8 cellular contexts compared by ENCODE assay signal in the genomic region with DNA sequence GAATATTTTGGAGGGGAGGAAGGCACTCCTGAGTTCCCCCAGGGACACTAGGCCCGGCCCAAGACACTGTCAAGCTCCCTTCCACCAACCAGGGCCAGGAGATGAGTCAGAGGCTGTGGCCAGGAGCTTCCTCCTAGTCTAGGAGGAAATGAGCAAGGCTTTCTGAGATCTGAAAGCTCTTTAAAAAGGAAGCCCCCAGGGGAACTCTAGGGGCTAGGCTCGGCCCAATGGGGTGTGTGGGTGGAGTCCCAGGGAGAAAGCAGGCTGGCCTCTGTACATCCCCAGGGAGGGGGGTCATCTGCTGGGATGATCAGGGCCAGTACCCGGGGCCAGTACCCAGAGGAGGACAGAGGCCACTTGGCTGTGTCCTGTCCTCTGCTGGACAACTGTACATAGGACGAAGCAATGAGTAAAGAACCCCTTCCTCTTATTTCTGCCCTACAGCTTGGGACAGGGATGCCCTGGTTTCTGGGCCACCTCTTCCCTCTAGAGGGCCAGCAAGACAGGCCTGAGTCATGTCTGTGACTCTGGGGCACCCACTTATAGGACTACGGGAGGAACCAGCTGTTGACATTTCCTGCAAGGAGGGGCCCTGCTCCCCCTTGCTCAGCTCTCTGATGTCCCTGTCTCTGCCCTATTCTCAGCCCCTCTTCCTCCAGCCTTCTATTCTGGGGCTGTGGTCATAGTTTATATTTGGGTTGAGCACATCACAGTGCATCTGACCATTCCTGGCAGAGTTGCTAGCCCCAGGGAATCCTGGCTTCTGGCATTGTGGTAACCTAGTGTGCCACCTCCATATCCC.
DNase-seq lines count a peak whose midpoint lies in the region; ATAC-seq, FAIRE-seq and TF ChIP-seq lines count a peak whose summit lies in the region.

No MANE protein-coding gene starts in this region.

- peaks cover 48% of the 10 kb centered on the region for H3K4me1 Mint-ChIP-seq in T-helper 2 cell treated with Interferon-gamma antibody and Interleukin-4, amounts not matched to agents 5 μg/mL and 100 μg/mL, for 36 hours (ENCODE audit: low read depth)

- H3K9me3 Mint-ChIP-seq in T-helper 2 cell treated with Interferon-gamma antibody and Interleukin-4, amounts not matched to agents 5 μg/mL and 100 μg/mL, for 36 hours, result no peaks in the 10 kb centered on the region

- H3K27me3 Mint-ChIP-seq in T-helper 2 cell treated with Interferon-gamma antibody and Interleukin-4, amounts not matched to agents 5 μg/mL and 100 μg/mL, for 36 hours (ENCODE audit: low read depth), result peaks cover 8% of the 10 kb centered on the region

- no peak for TF ChIP-seq CTCF in astrocyte of the cerebellum (IDR thresholded peaks at IDR 0.05; ENCODE audit: low read depth, low read length, missing control alignments)

- peak overlapping the region; percentile 72 for H3K4me3 Mint-ChIP-seq in T-helper 2 cell treated with Interferon-gamma antibody and Interleukin-4, amounts not matched to agents 5 μg/mL and 100 μg/mL, for 36 hours

- peak overlapping the region; percentile 89 for H3K27ac Mint-ChIP-seq in T-helper 2 cell treated with Interferon-gamma antibody and Interleukin-4, amounts not matched to agents 5 μg/mL and 100 μg/mL, for 36 hours

- peak overlapping the region; percentile 91 for H3K4me3 ChIP-seq in astrocyte of the cerebellum (ENCODE audit: low read depth, low read length)

- FAIRE-seq in GM19239 (lab: Jason Lieb, UNC), result peak; percentile 93

- in situ Hi-C loops in astrocyte of the cerebellum (cut with HindIII; ENCODE audit: low sequenced_read_pairs), result no loop called here

- DNase-seq in AG20443 (ENCODE audit: low spot score) (peak; percentile 80), GM19239 (ENCODE audit: insufficient read length, low spot score) (peak; percentile 87), astrocyte of the cerebellum (ENCODE audit: low read depth) (peak; percentile 53), kidney glomerular epithelial cell (lab: John Stamatoyannopoulos, UW) (peak; percentile 30), NCI-H446 treated with DMSO at 0.1 percent for 48 hours (lab: John Stamatoyannopoulos, UW) (no peak)
- peak; percentile 87 for DNase-seq in T-helper 2 cell treated with Interferon-gamma antibody and Interleukin-4, amounts not matched to agents 5 μg/mL and 100 μg/mL, for 36 hours (ENCODE audit: low spot score)
- DNase-seq in stimulated activated CD4-positive, alpha-beta T cell treated with anti-CD3 and anti-CD28 coated beads, Interleukin-4, amount 100 ng/mL, for 24 hours, result peak; percentile 83

- ATAC-seq in HG03442 (IDR thresholded peaks at IDR 0.05; ENCODE audit: unreplicated experiment), result peak; percentile 49

- H3K36me3 Mint-ChIP-seq in T-helper 2 cell treated with Interferon-gamma antibody and Interleukin-4, amounts not matched to agents 5 μg/mL and 100 μg/mL, for 36 hours (ENCODE audit: low read depth), result peaks cover 6% of the 10 kb centered on the region
